ENCODE assay signal across 1 cellular context in genomic region chr7:117323877-117324699, GRCh38.
TF ChIP-seq lines count a peak whose summit lies in the region.

No MANE protein-coding gene starts in this region.

TF ChIP-seq in HEK293, 187 proteins besides CTCF, POLR2A, EP300 and RAD21 (continued from another document):
- TF ChIP-seq, protein P1, sequence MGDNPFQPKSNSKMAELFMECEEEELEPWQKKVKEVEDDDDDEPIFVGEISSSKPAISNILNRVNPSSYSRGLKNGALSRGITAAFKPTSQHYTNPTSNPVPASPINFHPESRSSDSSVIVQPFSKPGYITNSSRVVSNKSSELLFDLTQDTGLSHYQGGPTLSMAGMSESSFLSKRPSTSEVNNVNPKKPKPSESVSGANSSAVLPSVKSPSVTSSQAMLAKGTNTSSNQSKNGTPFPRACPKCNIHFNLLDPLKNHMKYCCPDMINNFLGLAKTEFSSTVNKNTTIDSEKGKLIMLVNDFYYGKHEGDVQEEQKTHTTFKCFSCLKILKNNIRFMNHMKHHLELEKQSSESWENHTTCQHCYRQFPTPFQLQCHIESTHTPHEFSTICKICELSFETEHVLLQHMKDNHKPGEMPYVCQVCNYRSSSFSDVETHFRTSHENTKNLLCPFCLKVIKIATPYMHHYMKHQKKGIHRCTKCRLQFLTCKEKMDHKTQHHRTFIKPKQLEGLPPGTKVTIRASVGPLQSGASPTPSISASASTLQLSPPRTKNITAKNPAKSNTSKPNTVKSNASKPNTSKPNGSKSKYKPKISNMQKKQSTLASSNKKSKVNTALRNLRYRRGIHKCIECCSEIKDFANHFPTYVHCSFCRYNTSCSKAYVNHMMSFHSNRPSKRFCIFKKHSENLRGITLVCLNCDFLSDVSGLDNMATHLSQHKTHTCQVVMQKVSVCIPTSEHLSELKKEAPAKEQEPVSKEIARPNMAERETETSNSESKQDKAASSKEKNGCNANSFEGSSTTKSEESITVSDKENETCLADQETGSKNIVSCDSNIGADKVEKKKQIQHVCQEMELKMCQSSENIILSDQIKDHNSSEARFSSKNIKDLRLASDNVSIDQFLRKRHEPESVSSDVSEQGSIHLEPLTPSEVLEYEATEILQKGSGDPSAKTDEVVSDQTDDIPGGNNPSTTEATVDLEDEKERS (tag by site-specific recombination; IDR thresholded peaks at IDR 0.05): no peak
- TF ChIP-seq, protein P2, sequence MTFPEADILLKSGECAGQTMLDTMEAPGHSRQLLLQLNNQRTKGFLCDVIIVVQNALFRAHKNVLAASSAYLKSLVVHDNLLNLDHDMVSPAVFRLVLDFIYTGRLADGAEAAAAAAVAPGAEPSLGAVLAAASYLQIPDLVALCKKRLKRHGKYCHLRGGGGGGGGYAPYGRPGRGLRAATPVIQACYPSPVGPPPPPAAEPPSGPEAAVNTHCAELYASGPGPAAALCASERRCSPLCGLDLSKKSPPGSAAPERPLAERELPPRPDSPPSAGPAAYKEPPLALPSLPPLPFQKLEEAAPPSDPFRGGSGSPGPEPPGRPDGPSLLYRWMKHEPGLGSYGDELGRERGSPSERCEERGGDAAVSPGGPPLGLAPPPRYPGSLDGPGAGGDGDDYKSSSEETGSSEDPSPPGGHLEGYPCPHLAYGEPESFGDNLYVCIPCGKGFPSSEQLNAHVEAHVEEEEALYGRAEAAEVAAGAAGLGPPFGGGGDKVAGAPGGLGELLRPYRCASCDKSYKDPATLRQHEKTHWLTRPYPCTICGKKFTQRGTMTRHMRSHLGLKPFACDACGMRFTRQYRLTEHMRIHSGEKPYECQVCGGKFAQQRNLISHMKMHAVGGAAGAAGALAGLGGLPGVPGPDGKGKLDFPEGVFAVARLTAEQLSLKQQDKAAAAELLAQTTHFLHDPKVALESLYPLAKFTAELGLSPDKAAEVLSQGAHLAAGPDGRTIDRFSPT (tag by site-specific recombination; IDR thresholded peaks at IDR 0.05): no peak
- no peak for TF ChIP-seq ZNF354C (tag by site-specific recombination; IDR thresholded peaks at IDR 0.05; ENCODE audit: borderline replicate concordance, low read depth)
- TF ChIP-seq KLF16 (tag by site-specific recombination; IDR thresholded peaks at IDR 0.05): no peak
